12 cellular contexts compared by ENCODE assay signal in genomic region chr1:172145656-172146055, GRCh38.
DNase-seq lines count a peak whose midpoint lies in the region; ATAC-seq and TF ChIP-seq lines count a peak whose summit lies in the region.
"Had no signal": no experiment of that assay in that cellular context is flagged by ENCODE, and none has a peak within 500 bp of the region (broad histone marks: within the 10 kb centered on the region; RNA-seq: fewer than 3 reads in every experiment).

No MANE protein-coding gene starts in this region.

- H3K27me3 ChIP-seq in AG04450 (ENCODE audit: control insufficient read depth, insufficient read depth, low read length) (no peaks in the 10 kb centered on the region), right cardiac atrium (ENCODE audit: control insufficient read depth, insufficient read depth) (no peaks in the 10 kb centered on the region), psoas muscle (ENCODE audit: insufficient read depth in 3 of 3, low read length in 2 of 3) (peaks cover 0 to 6% (median 0%) of the 10 kb centered on the region in 3 donors)
- H3K27me3 ChIP-seq in effector memory CD4-positive, alpha-beta T cell (replicated peaks; ENCODE audit: control insufficient read depth, insufficient read depth, low read length, poor library complexity, severe bottlenecking): no peaks in the 10 kb centered on the region

- WGBS in right cardiac atrium: 45% methylated on average over 6 of the region's 6 CpGs
- WGBS in psoas muscle, 3 donors: 29 to 37% (median 33%) methylated on average over 6 of the region's 6 CpGs

- no peak for DNase-seq in AG04450 (ENCODE audit: low read depth, low spot score)
- no peak for DNase-seq in WTC11 (ENCODE audit: low spot score)
- DNase-seq in right cardiac atrium: no peak
- no peak for DNase-seq in psoas muscle
- no peak for DNase-seq in effector memory CD4-positive, alpha-beta T cell
- no peak for DNase-seq in germinal center (ENCODE audit: low spot score)
- DNase-seq: activated CD4-positive, alpha-beta T cell treated with anti-CD3 and anti-CD28 coated beads, Interleukin-2, amount 50 U/mL, for 1 hour; NCI-H2107; occipital lobe had no signal

- H3K27ac ChIP-seq in AG04450 (ENCODE audit: low read depth, low read length) (peak overlapping the region; percentile 96), right cardiac atrium (ENCODE audit: low read length) (peak overlapping the region; percentile 82), psoas muscle (peak overlapping the region; percentile 65)
- H3K27ac ChIP-seq in effector memory CD4-positive, alpha-beta T cell (ENCODE audit: insufficient read depth, low read length, poor library complexity, severe bottlenecking): no peak overlapping the region

- H3K4me3 ChIP-seq in AG04450 (ENCODE audit: low read depth, low read length) (peak overlapping the region; percentile 84), right cardiac atrium (ENCODE audit: low read length) (peak overlapping the region; percentile 34), psoas muscle (peak overlapping the region; percentile 64)
- H3K4me3 ChIP-seq in effector memory CD4-positive, alpha-beta T cell (ENCODE audit: insufficient read depth, low read depth, low read length, poor library complexity, severe bottlenecking): no peak overlapping the region

- no peak for ATAC-seq in WTC11
- no peak for ATAC-seq in right cardiac atrium
- ATAC-seq in psoas muscle: no peak
- no peak for ATAC-seq in GM18498 (IDR thresholded peaks at IDR 0.05; ENCODE audit: unreplicated experiment)
- ATAC-seq in GM21786 (IDR thresholded peaks at IDR 0.05; ENCODE audit: unreplicated experiment): no peak

- no peaks in the 10 kb centered on the region for H3K27me3 Mint-ChIP-seq in WTC11 (ENCODE audit: low read depth)

- no peaks in the 10 kb centered on the region for H3K36me3 ChIP-seq in psoas muscle (ENCODE audit: insufficient read depth in 1 of 2, low read depth in 1 of 2)
- H3K36me3 ChIP-seq in effector memory CD4-positive, alpha-beta T cell (ENCODE audit: control insufficient read depth, insufficient read depth, low read length): no peaks in the 10 kb centered on the region

- H3K4me1 Mint-ChIP-seq in WTC11: peaks cover 48% of the 10 kb centered on the region
- H3K4me1 Mint-ChIP-seq: CD14-positive monocyte had no signal

- H3K4me1 ChIP-seq in right cardiac atrium (ENCODE audit: control insufficient read depth, insufficient read depth, low read length): no peaks in the 10 kb centered on the region
- H3K4me1 ChIP-seq in psoas muscle: no peaks in the 10 kb centered on the region
- H3K4me1 ChIP-seq in effector memory CD4-positive, alpha-beta T cell (ENCODE audit: control insufficient read depth, insufficient read depth, low read length, poor library complexity, severe bottlenecking): no peaks in the 10 kb centered on the region

- intact Hi-C loops in right cardiac atrium (cut with DNase I): loop anchor here in 3 of 4 donors (10.0 kb wide), 1 partner anchor 249 kb away; no protein-coding TSS in a partner anchor
- intact Hi-C loops in psoas muscle (cut with DNase I): no loop called here

- 0 out of 2 replicates have a peak overlapping the region, but pooled peaks have one; percentile 29 for H3K27ac Mint-ChIP-seq in WTC11
- H3K27ac Mint-ChIP-seq: CD14-positive monocyte had no signal

- POLR2A ChIA-PET in AG04450 (lab: Yijun Ruan, JAX) (interaction anchor here (0.7 to 1.6 kb wide), 2 partner anchors 10 to 141 kb away, joined by 3 to 7 read pairs; no protein-coding TSS in a partner anchor), WTC11 (lab: Charles Lee) (no interaction called here)

- H3K9me3 Mint-ChIP-seq in WTC11: no peaks in the 10 kb centered on the region
- H3K9me3 Mint-ChIP-seq: CD14-positive monocyte had no signal

- no peaks in the 10 kb centered on the region for H3K36me3 Mint-ChIP-seq in WTC11
- H3K36me3 Mint-ChIP-seq: CD14-positive monocyte had no signal

- H3K9me3 ChIP-seq in AG04450 (ENCODE audit: control insufficient read depth, insufficient read depth, low read length) (no peaks in the 10 kb centered on the region), right cardiac atrium (ENCODE audit: control insufficient read depth, low read length) (no peaks in the 10 kb centered on the region), psoas muscle (no peaks in the 10 kb centered on the region)
- no peaks in the 10 kb centered on the region for H3K9me3 ChIP-seq in effector memory CD4-positive, alpha-beta T cell (ENCODE audit: control insufficient read depth, low read length)

- no peak for TF ChIP-seq CTCF in AG04450 (IDR thresholded peaks at IDR 0.05; ENCODE audit: low read depth, low read length)
- TF ChIP-seq CTCF in WTC11 (IDR thresholded peaks at IDR 0.05): no peak
- TF ChIP-seq CTCF in psoas muscle (IDR thresholded peaks at IDR 0.05): no peak

- H3K4me3 Mint-ChIP-seq in WTC11: no peak overlapping the region
- H3K4me3 Mint-ChIP-seq: CD14-positive monocyte had no signal

- CTCF ChIA-PET in AG04450 (lab: Charles Lee): interaction anchor here (1.4 to 1.9 kb wide), 2 partner anchors 143 to 254 kb away, joined by 5 to 6 read pairs; no protein-coding TSS in a partner anchor
- CTCF ChIA-PET in WTC11 (lab: Charles Lee): interaction anchor here (0.6 kb wide), 1 partner anchor 54 kb away, joined by 3 read pairs; no protein-coding TSS in a partner anchor

TF ChIP-seq in WTC11, 78 proteins besides CTCF, POLR2A, EP300 and RAD21:
- no peak for TF ChIP-seq SP1 (CRISPR knock-in tag; conservative IDR thresholded peaks at IDR 0.05)
- TF ChIP-seq TEAD1 (CRISPR knock-in tag; IDR thresholded peaks at IDR 0.05): no peak
- TF ChIP-seq SMAD4 (CRISPR knock-in tag; IDR thresholded peaks at IDR 0.05): no peak
- TF ChIP-seq ZBTB21 (CRISPR knock-in tag; IDR thresholded peaks at IDR 0.05; ENCODE audit: borderline replicate concordance): no peak
- TF ChIP-seq FOXP1 (CRISPR knock-in tag; IDR thresholded peaks at IDR 0.05; ENCODE audit: borderline replicate concordance): no peak
- no peak for TF ChIP-seq ZNF416 (CRISPR knock-in tag; IDR thresholded peaks at IDR 0.05)
- no peak for TF ChIP-seq IRF1 (CRISPR knock-in tag; IDR thresholded peaks at IDR 0.05)
- no peak for TF ChIP-seq ATF1 (CRISPR knock-in tag; IDR thresholded peaks at IDR 0.05)
- no peak for TF ChIP-seq ATF2 (CRISPR knock-in tag; IDR thresholded peaks at IDR 0.05; ENCODE audit: borderline replicate concordance, low read depth)
- TF ChIP-seq ZNF532 (CRISPR knock-in tag; IDR thresholded peaks at IDR 0.05; ENCODE audit: borderline replicate concordance): no peak
- no peak for TF ChIP-seq TP53 (CRISPR knock-in tag; IDR thresholded peaks at IDR 0.05)
- no peak for TF ChIP-seq OVOL2 (CRISPR knock-in tag; IDR thresholded peaks at IDR 0.05; ENCODE audit: borderline replicate concordance)
TF ChIP-seq in WTC11: peak in this region for 0.

Comparison
In these comparisons a context has a peak if more than half of its experiments do, and no peak if none do; other contexts are left out.
1. intact Hi-C loops: an anchor here in right cardiac atrium (10.0 kb wide); none called in psoas muscle.